10 cellular contexts compared by ENCODE assay signal in genomic region chr1:43893020-43893419, GRCh38.
"Had no signal": no experiment of that assay in that cellular context is flagged by ENCODE, and none has a peak within 500 bp of the region (broad histone marks: within the 10 kb centered on the region; RNA-seq: fewer than 3 reads in every experiment).

No MANE protein-coding gene starts in this region.

- H3K4me1 ChIP-seq: transverse colon had no signal

- H3K36me3 ChIP-seq: transverse colon had no signal

- H3K4me3 ChIP-seq: dorsolateral prefrontal cortex, transverse colon had no signal

- H3K27me3 ChIP-seq: dorsolateral prefrontal cortex, transverse colon had no signal

- DNase-seq: activated CD4-positive, alpha-beta T cell treated with anti-CD3 and anti-CD28 coated beads, Interleukin-2, amount 10 ng/mL, durations not matched to agents 7 days and 5 days; activated naive CD4-positive, alpha-beta T cell; aorta; dorsolateral prefrontal cortex; endodermal cell; kidney glomerular epithelial cell; stimulated activated CD4-positive, alpha-beta T cell treated with anti-CD3 and anti-CD28 coated beads, Interleukin-2, amount 100 ng/mL, for 48 hours; stimulated activated naive B cell treated with anti-CD40 and anti-IgM and Interleukin-4, amounts not matched to agents 10 μg/mL and 1 μg/mL and 100 μg/mL, for 72 hours; substantia nigra; transverse colon had no signal

- H3K27ac ChIP-seq: transverse colon had no signal

- H3K9me3 ChIP-seq: transverse colon had no signal
